27 cellular contexts compared by ENCODE assay signal in the genomic region with DNA sequence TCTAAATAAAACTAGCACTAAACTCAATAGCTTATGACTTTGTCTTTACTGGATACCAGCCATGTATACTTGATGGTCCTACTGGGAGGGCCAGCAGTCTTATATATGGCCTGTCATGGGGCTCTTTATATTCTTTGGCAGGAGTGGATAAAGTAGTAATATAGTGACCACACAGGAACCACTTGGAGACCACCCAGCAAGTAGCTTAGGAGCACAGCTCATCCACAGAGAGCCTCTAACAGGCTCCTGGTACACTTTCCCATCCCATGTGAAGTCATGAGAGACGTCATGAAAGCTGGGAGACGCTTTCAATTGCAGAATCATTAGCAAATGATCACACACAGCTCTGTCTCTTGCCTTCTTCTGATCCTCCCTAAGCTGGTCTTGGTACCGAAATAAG.
"Had no signal": no experiment of that assay in that cellular context is flagged by ENCODE, and none has a peak within 500 bp of the region (broad histone marks: within the 10 kb centered on the region; RNA-seq: fewer than 3 reads in every experiment).

No MANE protein-coding gene starts in this region.

- H3K9me3 ChIP-seq: ovary, psoas muscle, right lobe of liver, sigmoid colon, suprapubic skin, testis, tibial artery, transverse colon, upper lobe of right lung, uterus had no signal

- H3K4me3 ChIP-seq: neural progenitor cell, ovary, psoas muscle, right lobe of liver, sigmoid colon, suprapubic skin, testis, tibial artery, transverse colon, upper lobe of right lung, uterus had no signal

- H3K79me2 ChIP-seq: parathyroid adenoma had no signal

- H3K27me3 ChIP-seq: neural progenitor cell, ovary, right lobe of liver, sigmoid colon, suprapubic skin, testis, tibial artery, transverse colon, upper lobe of right lung, uterus had no signal

- H3K36me3 ChIP-seq: neural progenitor cell, ovary, right lobe of liver, sigmoid colon, suprapubic skin, tibial artery, transverse colon, upper lobe of right lung, uterus had no signal

- ATAC-seq: naive thymus-derived CD4-positive, alpha-beta T cell; natural killer cell; psoas muscle; right cardiac atrium; stimulated activated memory B cell treated with anti-CD40 and anti-IgM and Interleukin-4, amounts not matched to agents 10 μg/mL and 1 μg/mL and 100 μg/mL, for 72 hours; stimulated activated naive CD8-positive, alpha-beta T cell treated with anti-CD3 and anti-CD28 coated beads, Interleukin-15, amount 100 ng/mL, for 72 hours; stimulated activated naive CD8-positive, alpha-beta T cell treated with anti-CD3 and anti-CD28 coated beads, Interleukin-15, Interleukin-2, amounts not matched to agents 100 U/mL and 50 U/mL, for 24 hours; upper lobe of right lung had no signal

- H3K4me2 ChIP-seq: neural progenitor cell had no signal

- DNase-seq: naive thymus-derived CD4-positive, alpha-beta T cell; natural killer cell; occipital lobe; ovary; posterior cingulate gyrus; psoas muscle; right cardiac atrium; sigmoid colon; small intestine; stimulated activated CD4-positive, alpha-beta T cell treated with anti-CD3 and anti-CD28 coated beads, Interleukin-15, amount 100 ng/mL, for 24 hours; stimulated activated CD4-positive, alpha-beta T cell treated with anti-CD3 and anti-CD28 coated beads, Interleukin-2, amount 100 ng/mL, for 24 hours; stimulated activated CD4-positive, alpha-beta T cell treated with anti-CD3 and anti-CD28 coated beads, Interleukin-2, amount 100 ng/mL, for 48 hours; stimulated activated CD4-positive, alpha-beta T cell treated with anti-CD3 and anti-CD28 coated beads, Interleukin-4, amount 100 ng/mL, for 24 hours; stimulated activated naive CD4-positive, alpha-beta T cell; stimulated activated naive CD8-positive, alpha-beta T cell treated with anti-CD3 and anti-CD28 coated beads, Interleukin-15, amount 100 ng/mL, for 72 hours; stimulated activated naive CD8-positive, alpha-beta T cell treated with anti-CD3 and anti-CD28 coated beads, Interleukin-15, Interleukin-2, amounts not matched to agents 100 U/mL and 50 U/mL, for 24 hours; substantia nigra; testis; tibial artery; transverse colon; upper lobe of right lung; uterus had no signal

- H2AFZ ChIP-seq: neural progenitor cell, parathyroid adenoma had no signal

- H3K4me1 ChIP-seq: parathyroid adenoma, psoas muscle, suprapubic skin, testis, tibial artery, transverse colon, upper lobe of right lung, uterus had no signal

- H3K27ac ChIP-seq: neural progenitor cell, ovary, parathyroid adenoma, psoas muscle, right lobe of liver, sigmoid colon, suprapubic skin, testis, tibial artery, transverse colon, upper lobe of right lung, uterus had no signal

- FAIRE-seq: small intestine had no signal

- H3K9ac ChIP-seq: neural progenitor cell, parathyroid adenoma had no signal
